ENCODE assay signal across 8 cellular contexts in the genomic region with DNA sequence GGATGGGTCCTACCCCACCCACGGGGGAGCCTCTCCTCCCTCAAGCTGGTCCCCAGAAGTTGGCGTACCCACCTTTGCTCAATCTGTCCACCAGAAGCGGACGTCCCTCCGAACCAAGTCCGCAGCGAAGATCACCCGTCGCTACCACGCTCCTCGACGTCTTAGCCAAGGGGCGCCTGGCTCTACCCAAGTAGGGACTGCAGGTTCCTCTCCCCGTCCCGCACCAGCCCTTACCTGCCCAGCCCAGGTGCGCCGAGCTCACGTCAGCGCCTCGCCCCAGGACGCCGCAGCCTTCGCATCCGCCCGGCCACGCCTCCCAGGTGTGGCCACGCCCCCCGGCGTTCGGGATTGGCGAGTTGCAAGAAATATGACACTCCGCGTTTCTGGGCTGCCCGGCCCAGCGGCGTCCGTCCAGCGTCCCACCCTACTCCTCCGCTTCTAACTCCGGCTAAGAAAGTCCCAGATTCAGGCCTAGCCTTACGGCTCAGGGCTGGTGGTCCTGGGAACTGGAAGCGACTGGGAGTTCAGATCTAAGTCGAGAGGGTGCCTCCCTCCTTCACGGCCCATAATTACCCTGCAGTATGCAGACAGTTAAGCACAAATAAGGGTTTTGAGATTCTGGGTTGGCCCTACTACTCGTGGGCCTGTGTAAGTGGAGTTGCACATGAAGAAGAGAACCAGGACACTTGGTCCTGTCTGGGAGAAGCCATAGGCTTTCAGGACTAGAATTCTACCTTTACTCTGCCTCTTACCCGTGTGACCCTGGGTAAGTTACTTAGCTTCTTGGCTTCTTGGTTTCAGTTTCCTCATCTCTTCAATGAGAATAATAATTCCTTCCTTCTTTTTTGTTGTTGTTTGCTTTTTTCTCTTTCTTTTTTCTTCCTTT. TPM values are rescaled to one million over a fixed set of nuclear protein-coding genes. Genes with fewer than 3 reads are reported as not detected.
DNase-seq lines count a peak whose midpoint lies in the region; ATAC-seq and TF ChIP-seq lines count a peak whose summit lies in the region.

A gene (minus strand): TSS at position 268 of the 886 bp plus-strand sequence. CDS start 4,729 bp downstream, outside the sequence.

- peak in 1 of 2 donors; percentile 75 for TF ChIP-seq POLR2A in adrenal gland (IDR thresholded peaks at IDR 0.05)

- 2 to 6% (median 5%) methylated on average over 20 to 46 of the region's 46 CpGs for WGBS in adrenal gland, 4 donors

- H3K27me3 ChIP-seq in adrenal gland: no peaks in the 10 kb centered on the region
- H3K27me3 ChIP-seq in left ventricle myocardium inferior (ENCODE audit: low read depth): no peaks in the 10 kb centered on the region

- TF ChIP-seq CTCF in AG04449 (IDR thresholded peaks at IDR 0.05; ENCODE audit: insufficient read depth, low read length, missing control alignments) (no peak), RWPE1 (conservative IDR thresholded peaks at IDR 0.05; ENCODE audit: low read depth) (no peak), adrenal gland (IDR thresholded peaks at IDR 0.05) (no peak), left ventricle myocardium inferior (IDR thresholded peaks at IDR 0.05; ENCODE audit: borderline replicate concordance) (no peak)

- H3K4me1 ChIP-seq in adrenal gland (replicated peaks in 1 of 2) (peaks cover 22 to 46% of the 10 kb centered on the region in 2 donors), left ventricle myocardium inferior (peaks cover 49% of the 10 kb centered on the region)

- intact Hi-C loops in adrenal gland (cut with DNase I) (no loop called here), left ventricle myocardium inferior (cut with micrococcal nuclease) (no loop called here)

- POLR2A ChIA-PET in AG04449 (lab: Yijun Ruan, JAX): no interaction called here
- POLR2A ChIA-PET in RWPE1 (lab: Yijun Ruan, JAX; ENCODE audit: low non-redundant PET): interaction anchor here (1.2 to 2.2 kb wide), 4 partner anchors 10 to 21 kb away, joined by 3 to 28 read pairs (median 8); no protein-coding TSS in a partner anchor

- H3K9me3 ChIP-seq in adrenal gland (replicated peaks in 1 of 3) (no peaks in the 10 kb centered on the region), left ventricle myocardium inferior (replicated peaks) (no peaks in the 10 kb centered on the region)

- CTCF ChIA-PET in AG04449 (lab: Yijun Ruan, JAX) (interaction anchor here (1.6 to 12.6 kb wide), 2 partner anchors 18 to 58 kb away, joined by 3 to 293 read pairs; a partner anchor contains a TSS), RWPE1 (lab: Yijun Ruan, JAX) (interaction anchor here (0.6 to 3.1 kb wide), 3 partner anchors 17 to 30 kb away, joined by 4 to 21 read pairs (median 4); a partner anchor contains a TSS)

- DNase-seq in AG04449 (ENCODE audit: low read depth, low spot score): no peak
- peak; percentile 88 for DNase-seq in RWPE1 (ENCODE audit: low spot score)
- peak; percentile 90 to 94 (median 92) for DNase-seq in adrenal gland
- peak; percentile 75 for DNase-seq in left ventricle myocardium inferior
- DNase-seq in renal cortical epithelial cell (ENCODE audit: low read depth): peak; percentile 65
- DNase-seq in HCEC 1CT: no peak

- H3K36me3 ChIP-seq in adrenal gland (replicated peaks in 1 of 2) (no peaks in the 10 kb centered on the region), left ventricle myocardium inferior (no peaks in the 10 kb centered on the region)

- ATAC-seq in GM19328 (IDR thresholded peaks at IDR 0.05; ENCODE audit: unreplicated experiment) (peak; percentile 94), HG03469 (IDR thresholded peaks at IDR 0.05; ENCODE audit: unreplicated experiment) (peak; percentile 59)

- H3K4me3 ChIP-seq in AG04449 (ENCODE audit: low read depth, low read length): peak within 1 kb of the TSS; percentile 67
- H3K4me3 ChIP-seq in adrenal gland: peak within 1 kb of the TSS in 3 of 4 donors; percentile 27 to 65 (median 27)
- peak within 1 kb of the TSS; percentile 59 for H3K4me3 ChIP-seq in left ventricle myocardium inferior

- peak within 1 kb of the TSS; percentile 82 for H3K27ac ChIP-seq in RWPE1
- H3K27ac ChIP-seq in adrenal gland: peak within 1 kb of the TSS; percentile 37 to 87 (median 77)
- H3K27ac ChIP-seq in left ventricle myocardium inferior (replicated peaks): peak within 1 kb of the TSS; percentile 61

RNA-seq across cellular contexts. Expression of the gene that starts here (rescaled TPM):
- total RNA-seq in adrenal gland: 10 to 100 TPM in 7 of 8 donors, 1 to 10 TPM in 1; 8.1 to 60.2 (median 38.1) TPM
- 1 to 10 TPM; 5.4 to 9.8 (median 8.5) TPM for polyA plus RNA-seq in adrenal gland
- total RNA-seq in left ventricle myocardium inferior: 43.3 TPM
- 30.3 and 114 TPM in 2 replicates for total RNA-seq in renal cortical epithelial cell

Comparison
In these comparisons a context has a peak if more than half of its experiments do, and no peak if none do; other contexts are left out.
1. DNase-seq: peak in RWPE1 (single experiment), adrenal gland (7 of 7), left ventricle myocardium inferior (single experiment) and renal cortical epithelial cell (single experiment); none in AG04449 (single experiment) and HCEC 1CT (single experiment).
2. Peak in every context shown above with its lines, with median percentiles within 50 percentile points of each other: H3K4me3 ChIP-seq and H3K27ac ChIP-seq.